ENCODE assay signal across 1 cellular context in the genomic region with DNA sequence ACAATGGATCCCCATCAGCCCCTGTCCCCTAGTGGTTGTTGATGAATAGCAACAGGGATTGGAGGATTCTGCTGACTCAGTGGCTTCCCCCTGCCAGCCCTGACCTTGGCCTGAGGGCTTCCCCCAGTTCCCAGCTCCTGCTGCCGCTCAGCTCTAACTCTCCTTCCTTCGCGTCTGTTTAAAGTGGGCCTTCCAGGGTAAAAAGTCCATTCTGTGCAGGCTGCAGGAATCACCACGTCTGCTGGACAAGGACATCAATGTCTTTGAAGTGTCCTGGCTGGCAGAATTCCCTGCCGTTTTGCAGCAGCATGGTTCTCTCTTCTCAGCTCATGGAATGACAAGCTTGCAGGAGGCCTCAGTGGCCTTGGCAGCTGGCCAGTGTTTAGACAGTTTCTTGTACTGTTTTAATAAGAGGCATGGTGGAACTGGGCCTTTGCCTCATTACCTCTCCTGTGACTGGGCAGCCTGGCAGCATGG.
TF ChIP-seq lines count a peak whose summit lies in the region.

No MANE protein-coding gene starts in this region.

TF ChIP-seq in HepG2, 621 proteins besides CTCF, POLR2A, EP300 and RAD21 (continued from another document and continues in another):
- TF ChIP-seq, protein P1, sequence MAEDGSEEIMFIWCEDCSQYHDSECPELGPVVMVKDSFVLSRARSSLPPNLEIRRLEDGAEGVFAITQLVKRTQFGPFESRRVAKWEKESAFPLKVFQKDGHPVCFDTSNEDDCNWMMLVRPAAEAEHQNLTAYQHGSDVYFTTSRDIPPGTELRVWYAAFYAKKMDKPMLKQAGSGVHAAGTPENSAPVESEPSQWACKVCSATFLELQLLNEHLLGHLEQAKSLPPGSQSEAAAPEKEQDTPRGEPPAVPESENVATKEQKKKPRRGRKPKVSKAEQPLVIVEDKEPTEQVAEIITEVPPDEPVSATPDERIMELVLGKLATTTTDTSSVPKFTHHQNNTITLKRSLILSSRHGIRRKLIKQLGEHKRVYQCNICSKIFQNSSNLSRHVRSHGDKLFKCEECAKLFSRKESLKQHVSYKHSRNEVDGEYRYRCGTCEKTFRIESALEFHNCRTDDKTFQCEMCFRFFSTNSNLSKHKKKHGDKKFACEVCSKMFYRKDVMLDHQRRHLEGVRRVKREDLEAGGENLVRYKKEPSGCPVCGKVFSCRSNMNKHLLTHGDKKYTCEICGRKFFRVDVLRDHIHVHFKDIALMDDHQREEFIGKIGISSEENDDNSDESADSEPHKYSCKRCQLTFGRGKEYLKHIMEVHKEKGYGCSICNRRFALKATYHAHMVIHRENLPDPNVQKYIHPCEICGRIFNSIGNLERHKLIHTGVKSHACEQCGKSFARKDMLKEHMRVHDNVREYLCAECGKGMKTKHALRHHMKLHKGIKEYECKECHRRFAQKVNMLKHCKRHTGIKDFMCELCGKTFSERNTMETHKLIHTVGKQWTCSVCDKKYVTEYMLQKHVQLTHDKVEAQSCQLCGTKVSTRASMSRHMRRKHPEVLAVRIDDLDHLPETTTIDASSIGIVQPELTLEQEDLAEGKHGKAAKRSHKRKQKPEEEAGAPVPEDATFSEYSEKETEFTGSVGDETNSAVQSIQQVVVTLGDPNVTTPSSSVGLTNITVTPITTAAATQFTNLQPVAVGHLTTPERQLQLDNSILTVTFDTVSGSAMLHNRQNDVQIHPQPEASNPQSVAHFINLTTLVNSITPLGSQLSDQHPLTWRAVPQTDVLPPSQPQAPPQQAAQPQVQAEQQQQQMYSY (CRISPR knock-in tag; IDR thresholded peaks at IDR 0.05) = no peak
- TF ChIP-seq ZNF569 (CRISPR knock-in tag; IDR thresholded peaks at IDR 0.05; ENCODE audit: borderline replicate concordance) (no peak), MTF1 (CRISPR knock-in tag; IDR thresholded peaks at IDR 0.05) (no peak), ZNF317 (CRISPR knock-in tag; IDR thresholded peaks at IDR 0.05) (0 out of 2 replicates have a peak, but pooled peaks have one; percentile 40), KLF6 (CRISPR knock-in tag; IDR thresholded peaks at IDR 0.05) (no peak), IKZF4 (CRISPR knock-in tag; IDR thresholded peaks at IDR 0.05; ENCODE audit: borderline replicate concordance, low read depth, not compliant biosample characterization) (peak; percentile 39), KLF15 (CRISPR knock-in tag; IDR thresholded peaks at IDR 0.05; ENCODE audit: borderline replicate concordance) (no peak), SMAD9 (CRISPR knock-in tag; IDR thresholded peaks at IDR 0.05) (no peak), ZFY (CRISPR knock-in tag; IDR thresholded peaks at IDR 0.05) (peak; percentile 49), FIP1L1 (IDR thresholded peaks at IDR 0.05; ENCODE audit: borderline replicate concordance, insufficient read depth, low read depth, low read length) (no peak), SMARCC2 (IDR thresholded peaks at IDR 0.05) (no peak), ZNF781 (CRISPR knock-in tag; IDR thresholded peaks at IDR 0.05; ENCODE audit: borderline replicate concordance, not compliant biosample characterization) (no peak), ZNF121 (CRISPR knock-in tag; IDR thresholded peaks at IDR 0.05) (no peak), NRL (CRISPR knock-in tag; IDR thresholded peaks at IDR 0.05; ENCODE audit: borderline replicate concordance) (peak; percentile 83; the same call in 1 of the 2 replicates), KLF13 (CRISPR knock-in tag; IDR thresholded peaks at IDR 0.05) (no peak), MED13 (CRISPR knock-in tag; IDR thresholded peaks at IDR 0.05) (0 out of 2 replicates have a peak, but pooled peaks have one; percentile 66), ZNF83 (CRISPR knock-in tag; IDR thresholded peaks at IDR 0.05; ENCODE audit: borderline replicate concordance) (no peak), ZFP37 (CRISPR knock-in tag; IDR thresholded peaks at IDR 0.05; ENCODE audit: borderline replicate concordance) (no peak), GABPB1 (CRISPR knock-in tag; IDR thresholded peaks at IDR 0.05) (peak; percentile 29; the same call in 1 of the 2 replicates), NCOA1 (CRISPR knock-in tag; IDR thresholded peaks at IDR 0.05) (no peak), ZBTB42 (CRISPR knock-in tag; IDR thresholded peaks at IDR 0.05) (no peak), KLF12 (CRISPR knock-in tag; IDR thresholded peaks at IDR 0.05; ENCODE audit: borderline replicate concordance) (no peak), TMF1 (CRISPR knock-in tag; IDR thresholded peaks at IDR 0.05; ENCODE audit: low read depth) (no peak), ZNF230 (CRISPR knock-in tag; IDR thresholded peaks at IDR 0.05) (no peak), CENPT (CRISPR knock-in tag; IDR thresholded peaks at IDR 0.05; ENCODE audit: low read depth) (no peak), ZNF274 (CRISPR knock-in tag; IDR thresholded peaks at IDR 0.05) (peak; percentile 41; the same call in 1 of the 2 replicates), KDM1A (CRISPR knock-in tag; IDR thresholded peaks at IDR 0.05) (no peak), ZNF616 (CRISPR knock-in tag; IDR thresholded peaks at IDR 0.05; ENCODE audit: low read depth) (no peak), TAF1 (CRISPR knock-in tag; IDR thresholded peaks at IDR 0.05) (no peak)
- TF ChIP-seq, protein P2, sequence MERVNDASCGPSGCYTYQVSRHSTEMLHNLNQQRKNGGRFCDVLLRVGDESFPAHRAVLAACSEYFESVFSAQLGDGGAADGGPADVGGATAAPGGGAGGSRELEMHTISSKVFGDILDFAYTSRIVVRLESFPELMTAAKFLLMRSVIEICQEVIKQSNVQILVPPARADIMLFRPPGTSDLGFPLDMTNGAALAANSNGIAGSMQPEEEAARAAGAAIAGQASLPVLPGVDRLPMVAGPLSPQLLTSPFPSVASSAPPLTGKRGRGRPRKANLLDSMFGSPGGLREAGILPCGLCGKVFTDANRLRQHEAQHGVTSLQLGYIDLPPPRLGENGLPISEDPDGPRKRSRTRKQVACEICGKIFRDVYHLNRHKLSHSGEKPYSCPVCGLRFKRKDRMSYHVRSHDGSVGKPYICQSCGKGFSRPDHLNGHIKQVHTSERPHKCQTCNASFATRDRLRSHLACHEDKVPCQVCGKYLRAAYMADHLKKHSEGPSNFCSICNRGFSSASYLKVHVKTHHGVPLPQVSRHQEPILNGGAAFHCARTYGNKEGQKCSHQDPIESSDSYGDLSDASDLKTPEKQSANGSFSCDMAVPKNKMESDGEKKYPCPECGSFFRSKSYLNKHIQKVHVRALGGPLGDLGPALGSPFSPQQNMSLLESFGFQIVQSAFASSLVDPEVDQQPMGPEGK (CRISPR knock-in tag; IDR thresholded peaks at IDR 0.05) = 0 out of 2 replicates have a peak, but pooled peaks have one; percentile 40
- TF ChIP-seq, protein P3, sequence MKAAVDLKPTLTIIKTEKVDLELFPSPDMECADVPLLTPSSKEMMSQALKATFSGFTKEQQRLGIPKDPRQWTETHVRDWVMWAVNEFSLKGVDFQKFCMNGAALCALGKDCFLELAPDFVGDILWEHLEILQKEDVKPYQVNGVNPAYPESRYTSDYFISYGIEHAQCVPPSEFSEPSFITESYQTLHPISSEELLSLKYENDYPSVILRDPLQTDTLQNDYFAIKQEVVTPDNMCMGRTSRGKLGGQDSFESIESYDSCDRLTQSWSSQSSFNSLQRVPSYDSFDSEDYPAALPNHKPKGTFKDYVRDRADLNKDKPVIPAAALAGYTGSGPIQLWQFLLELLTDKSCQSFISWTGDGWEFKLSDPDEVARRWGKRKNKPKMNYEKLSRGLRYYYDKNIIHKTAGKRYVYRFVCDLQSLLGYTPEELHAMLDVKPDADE (CRISPR knock-in tag; IDR thresholded peaks at IDR 0.05) = no peak
- TF ChIP-seq, protein P4, sequence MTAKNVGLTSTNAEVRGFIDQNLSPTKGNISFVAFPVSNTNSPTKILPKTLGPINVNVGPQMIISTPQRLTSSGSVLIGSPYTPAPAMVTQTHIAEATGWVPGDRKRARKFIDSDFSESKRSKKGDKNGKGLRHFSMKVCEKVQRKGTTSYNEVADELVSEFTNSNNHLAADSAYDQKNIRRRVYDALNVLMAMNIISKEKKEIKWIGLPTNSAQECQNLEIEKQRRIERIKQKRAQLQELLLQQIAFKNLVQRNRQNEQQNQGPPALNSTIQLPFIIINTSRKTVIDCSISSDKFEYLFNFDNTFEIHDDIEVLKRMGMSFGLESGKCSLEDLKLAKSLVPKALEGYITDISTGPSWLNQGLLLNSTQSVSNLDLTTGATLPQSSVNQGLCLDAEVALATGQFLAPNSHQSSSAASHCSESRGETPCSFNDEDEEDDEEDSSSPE (CRISPR knock-in tag; IDR thresholded peaks at IDR 0.05) = no peak; the same call in 1 of the 2 replicates
- TF ChIP-seq, protein P5, sequence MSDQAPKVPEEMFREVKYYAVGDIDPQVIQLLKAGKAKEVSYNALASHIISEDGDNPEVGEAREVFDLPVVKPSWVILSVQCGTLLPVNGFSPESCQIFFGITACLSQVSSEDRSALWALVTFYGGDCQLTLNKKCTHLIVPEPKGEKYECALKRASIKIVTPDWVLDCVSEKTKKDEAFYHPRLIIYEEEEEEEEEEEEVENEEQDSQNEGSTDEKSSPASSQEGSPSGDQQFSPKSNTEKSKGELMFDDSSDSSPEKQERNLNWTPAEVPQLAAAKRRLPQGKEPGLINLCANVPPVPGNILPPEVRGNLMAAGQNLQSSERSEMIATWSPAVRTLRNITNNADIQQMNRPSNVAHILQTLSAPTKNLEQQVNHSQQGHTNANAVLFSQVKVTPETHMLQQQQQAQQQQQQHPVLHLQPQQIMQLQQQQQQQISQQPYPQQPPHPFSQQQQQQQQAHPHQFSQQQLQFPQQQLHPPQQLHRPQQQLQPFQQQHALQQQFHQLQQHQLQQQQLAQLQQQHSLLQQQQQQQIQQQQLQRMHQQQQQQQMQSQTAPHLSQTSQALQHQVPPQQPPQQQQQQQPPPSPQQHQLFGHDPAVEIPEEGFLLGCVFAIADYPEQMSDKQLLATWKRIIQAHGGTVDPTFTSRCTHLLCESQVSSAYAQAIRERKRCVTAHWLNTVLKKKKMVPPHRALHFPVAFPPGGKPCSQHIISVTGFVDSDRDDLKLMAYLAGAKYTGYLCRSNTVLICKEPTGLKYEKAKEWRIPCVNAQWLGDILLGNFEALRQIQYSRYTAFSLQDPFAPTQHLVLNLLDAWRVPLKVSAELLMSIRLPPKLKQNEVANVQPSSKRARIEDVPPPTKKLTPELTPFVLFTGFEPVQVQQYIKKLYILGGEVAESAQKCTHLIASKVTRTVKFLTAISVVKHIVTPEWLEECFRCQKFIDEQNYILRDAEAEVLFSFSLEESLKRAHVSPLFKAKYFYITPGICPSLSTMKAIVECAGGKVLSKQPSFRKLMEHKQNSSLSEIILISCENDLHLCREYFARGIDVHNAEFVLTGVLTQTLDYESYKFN (CRISPR knock-in tag; conservative IDR thresholded peaks at IDR 0.05) = peak; percentile 86
- TF ChIP-seq, protein P6, sequence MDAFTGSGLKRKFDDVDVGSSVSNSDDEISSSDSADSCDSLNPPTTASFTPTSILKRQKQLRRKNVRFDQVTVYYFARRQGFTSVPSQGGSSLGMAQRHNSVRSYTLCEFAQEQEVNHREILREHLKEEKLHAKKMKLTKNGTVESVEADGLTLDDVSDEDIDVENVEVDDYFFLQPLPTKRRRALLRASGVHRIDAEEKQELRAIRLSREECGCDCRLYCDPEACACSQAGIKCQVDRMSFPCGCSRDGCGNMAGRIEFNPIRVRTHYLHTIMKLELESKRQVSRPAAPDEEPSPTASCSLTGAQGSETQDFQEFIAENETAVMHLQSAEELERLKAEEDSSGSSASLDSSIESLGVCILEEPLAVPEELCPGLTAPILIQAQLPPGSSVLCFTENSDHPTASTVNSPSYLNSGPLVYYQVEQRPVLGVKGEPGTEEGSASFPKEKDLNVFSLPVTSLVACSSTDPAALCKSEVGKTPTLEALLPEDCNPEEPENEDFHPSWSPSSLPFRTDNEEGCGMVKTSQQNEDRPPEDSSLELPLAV (CRISPR knock-in tag; conservative IDR thresholded peaks at IDR 0.05; ENCODE audit: low read depth) = no peak
- TF ChIP-seq, protein P7, sequence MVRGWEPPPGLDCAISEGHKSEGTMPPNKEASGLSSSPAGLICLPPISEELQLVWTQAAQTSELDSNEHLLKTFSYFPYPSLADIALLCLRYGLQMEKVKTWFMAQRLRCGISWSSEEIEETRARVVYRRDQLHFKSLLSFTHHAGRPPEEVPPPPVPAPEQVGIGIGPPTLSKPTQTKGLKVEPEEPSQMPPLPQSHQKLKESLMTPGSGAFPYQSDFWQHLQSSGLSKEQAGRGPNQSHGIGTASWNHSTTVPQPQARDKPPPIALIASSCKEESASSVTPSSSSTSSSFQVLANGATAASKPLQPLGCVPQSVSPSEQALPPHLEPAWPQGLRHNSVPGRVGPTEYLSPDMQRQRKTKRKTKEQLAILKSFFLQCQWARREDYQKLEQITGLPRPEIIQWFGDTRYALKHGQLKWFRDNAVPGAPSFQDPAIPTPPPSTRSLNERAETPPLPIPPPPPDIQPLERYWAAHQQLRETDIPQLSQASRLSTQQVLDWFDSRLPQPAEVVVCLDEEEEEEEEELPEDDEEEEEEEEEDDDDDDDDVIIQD (CRISPR knock-in tag; IDR thresholded peaks at IDR 0.05; ENCODE audit: low read depth) = no peak
- TF ChIP-seq, protein P8, sequence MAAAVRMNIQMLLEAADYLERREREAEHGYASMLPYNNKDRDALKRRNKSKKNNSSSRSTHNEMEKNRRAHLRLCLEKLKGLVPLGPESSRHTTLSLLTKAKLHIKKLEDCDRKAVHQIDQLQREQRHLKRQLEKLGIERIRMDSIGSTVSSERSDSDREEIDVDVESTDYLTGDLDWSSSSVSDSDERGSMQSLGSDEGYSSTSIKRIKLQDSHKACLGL (CRISPR knock-in tag; IDR thresholded peaks at IDR 0.05) = no peak
- TF ChIP-seq, protein P9, sequence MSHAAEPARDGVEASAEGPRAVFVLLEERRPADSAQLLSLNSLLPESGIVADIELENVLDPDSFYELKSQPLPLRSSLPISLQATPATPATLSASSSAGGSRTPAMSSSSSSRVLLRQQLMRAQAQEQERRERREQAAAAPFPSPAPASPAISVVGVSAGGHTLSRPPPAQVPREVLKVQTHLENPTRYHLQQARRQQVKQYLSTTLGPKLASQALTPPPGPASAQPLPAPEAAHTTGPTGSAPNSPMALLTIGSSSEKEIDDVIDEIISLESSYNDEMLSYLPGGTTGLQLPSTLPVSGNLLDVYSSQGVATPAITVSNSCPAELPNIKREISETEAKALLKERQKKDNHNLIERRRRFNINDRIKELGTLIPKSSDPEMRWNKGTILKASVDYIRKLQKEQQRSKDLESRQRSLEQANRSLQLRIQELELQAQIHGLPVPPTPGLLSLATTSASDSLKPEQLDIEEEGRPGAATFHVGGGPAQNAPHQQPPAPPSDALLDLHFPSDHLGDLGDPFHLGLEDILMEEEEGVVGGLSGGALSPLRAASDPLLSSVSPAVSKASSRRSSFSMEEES (CRISPR knock-in tag; IDR thresholded peaks at IDR 0.05) = no peak
- TF ChIP-seq, protein P10, sequence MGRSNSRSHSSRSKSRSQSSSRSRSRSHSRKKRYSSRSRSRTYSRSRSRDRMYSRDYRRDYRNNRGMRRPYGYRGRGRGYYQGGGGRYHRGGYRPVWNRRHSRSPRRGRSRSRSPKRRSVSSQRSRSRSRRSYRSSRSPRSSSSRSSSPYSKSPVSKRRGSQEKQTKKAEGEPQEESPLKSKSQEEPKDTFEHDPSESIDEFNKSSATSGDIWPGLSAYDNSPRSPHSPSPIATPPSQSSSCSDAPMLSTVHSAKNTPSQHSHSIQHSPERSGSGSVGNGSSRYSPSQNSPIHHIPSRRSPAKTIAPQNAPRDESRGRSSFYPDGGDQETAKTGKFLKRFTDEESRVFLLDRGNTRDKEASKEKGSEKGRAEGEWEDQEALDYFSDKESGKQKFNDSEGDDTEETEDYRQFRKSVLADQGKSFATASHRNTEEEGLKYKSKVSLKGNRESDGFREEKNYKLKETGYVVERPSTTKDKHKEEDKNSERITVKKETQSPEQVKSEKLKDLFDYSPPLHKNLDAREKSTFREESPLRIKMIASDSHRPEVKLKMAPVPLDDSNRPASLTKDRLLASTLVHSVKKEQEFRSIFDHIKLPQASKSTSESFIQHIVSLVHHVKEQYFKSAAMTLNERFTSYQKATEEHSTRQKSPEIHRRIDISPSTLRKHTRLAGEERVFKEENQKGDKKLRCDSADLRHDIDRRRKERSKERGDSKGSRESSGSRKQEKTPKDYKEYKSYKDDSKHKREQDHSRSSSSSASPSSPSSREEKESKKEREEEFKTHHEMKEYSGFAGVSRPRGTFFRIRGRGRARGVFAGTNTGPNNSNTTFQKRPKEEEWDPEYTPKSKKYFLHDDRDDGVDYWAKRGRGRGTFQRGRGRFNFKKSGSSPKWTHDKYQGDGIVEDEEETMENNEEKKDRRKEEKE (IDR thresholded peaks at IDR 0.05) = no peak
